8 cellular contexts compared by ENCODE assay signal in the genomic region with DNA sequence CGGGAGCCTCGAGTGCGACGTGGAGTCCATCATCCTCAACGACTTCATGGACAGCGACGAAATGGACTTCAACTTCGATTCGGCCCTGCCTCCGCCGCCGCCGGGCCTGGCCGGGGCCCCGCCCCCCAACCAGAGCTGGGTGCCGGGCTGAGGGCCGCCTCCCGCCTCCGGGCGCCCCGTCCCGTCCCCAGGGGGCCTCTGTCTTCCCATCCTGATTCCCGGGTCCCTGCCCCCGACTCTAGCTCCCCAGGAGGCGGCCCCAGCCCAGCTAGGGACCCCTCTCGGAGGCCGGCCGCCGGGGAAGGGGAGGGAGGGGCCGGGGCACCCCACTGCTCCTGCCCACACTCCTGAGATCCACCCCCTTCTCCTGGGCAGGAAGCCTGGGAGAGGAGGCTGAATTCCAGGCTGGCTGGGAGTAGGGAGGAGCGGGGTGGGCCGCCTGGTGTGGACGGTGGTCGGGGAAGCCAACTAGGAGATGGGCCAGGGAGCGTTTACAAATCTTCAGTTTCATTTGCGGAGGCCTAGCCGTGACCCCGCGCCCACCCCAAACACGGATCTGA. TPM values are rescaled to one million over a fixed set of nuclear protein-coding genes. Genes with fewer than 3 reads are reported as not detected.
A peak's percentile ranks its signal among the peaks of the same experiment; 100 is the strongest.
DNase-seq lines count a peak whose midpoint lies in the region; ATAC-seq and TF ChIP-seq lines count a peak whose summit lies in the region.

No MANE protein-coding gene starts in this region.

- H3K36me3 ChIP-seq in GM23248 (ENCODE audit: low read depth) (no peaks in the 10 kb centered on the region), heart left ventricle (peaks cover 0 to 6% (median 0%) of the 10 kb centered on the region in 9 donors), rectal smooth muscle tissue (ENCODE audit: control insufficient read depth, insufficient read depth, low read length) (no peaks in the 10 kb centered on the region)

- intact Hi-C loops in heart left ventricle (cut with DNase I): no loop called here

- H4K20me1 ChIP-seq in GM23248 (ENCODE audit: insufficient read depth): no peaks in the 10 kb centered on the region

- no peaks in the 10 kb centered on the region for H3K9me2 ChIP-seq in GM23248 (ENCODE audit: insufficient read depth)

- ATAC-seq in heart left ventricle: peak in 3 of 4 donors; percentile 33 to 68 (median 58)
- ATAC-seq in HG03159 (IDR thresholded peaks at IDR 0.05; ENCODE audit: unreplicated experiment): no peak

- no peaks in the 10 kb centered on the region for H3K79me2 ChIP-seq in GM23248 (ENCODE audit: insufficient read depth)

- H3K9me3 ChIP-seq in GM23248 (ENCODE audit: low read depth) (no peaks in the 10 kb centered on the region), heart left ventricle (no peaks in the 10 kb centered on the region)

- H2AFZ ChIP-seq in GM23248: peak overlapping the region; percentile 73

- TF ChIP-seq POLR2A in heart left ventricle (IDR thresholded peaks at IDR 0.05): no peak

- in situ Hi-C loops in GM23248 (cut with MboI): no loop called here

- H3K9ac ChIP-seq in GM23248 (peak overlapping the region; percentile 65), rectal smooth muscle tissue (ENCODE audit: low read length) (no peak overlapping the region)

- H3K27me3 ChIP-seq in GM23248 (replicated peaks; ENCODE audit: insufficient read depth) (peaks cover 54% of the 10 kb centered on the region), heart left ventricle (peaks cover 0 to 33% (median 0%) of the 10 kb centered on the region in 9 donors), rectal smooth muscle tissue (ENCODE audit: control insufficient read depth, insufficient read depth, low read length) (peaks cover 11% of the 10 kb centered on the region)

- peak overlapping the region; percentile 43 for H3K4me2 ChIP-seq in GM23248 (ENCODE audit: unreplicated experiment)

- H3K4me3 ChIP-seq in GM23248: peak overlapping the region; percentile 54
- peak overlapping the region; percentile 34 to 76 (median 58) for H3K4me3 ChIP-seq in heart left ventricle
- peak overlapping the region; percentile 56 for H3K4me3 ChIP-seq in rectal smooth muscle tissue (ENCODE audit: low read length)

- peak in 1 of 12 donors; percentile 2 for TF ChIP-seq CTCF in heart left ventricle (IDR thresholded peaks at IDR 0.05)

- WGBS in GM23248 (ENCODE audit: low coverage in 1 of 2, low lambda C conversion rate in 2 of 2, missing lambda C conversion rate in 2 of 2), 2 experiments: 1 to 2% methylated on average over 29 to 39 of the region's 40 CpGs
- WGBS in heart left ventricle, 4 donors: 7 to 25% (median 17%) methylated on average over 28 to 40 of the region's 40 CpGs

- no peak overlapping the region for H3K27ac ChIP-seq in GM23248
- peak overlapping the region; percentile 30 to 98 (median 84) for H3K27ac ChIP-seq in heart left ventricle
- H3K27ac ChIP-seq in rectal smooth muscle tissue (ENCODE audit: low read depth, low read length): peak overlapping the region; percentile 96

- no peaks in the 10 kb centered on the region for H3K4me1 ChIP-seq in GM23248 (ENCODE audit: insufficient read depth)
- H3K4me1 ChIP-seq in heart left ventricle: peaks cover 0 to 44% (median 19%) of the 10 kb centered on the region in 12 donors
- H3K4me1 ChIP-seq in rectal smooth muscle tissue (ENCODE audit: control insufficient read depth, insufficient read depth, low read length): peaks cover 16% of the 10 kb centered on the region

- no peaks in the 10 kb centered on the region for H3F3A ChIP-seq in GM23248 (ENCODE audit: insufficient read depth)

- DNase-seq in GM23248 (peak; percentile 58), SW480 (ENCODE audit: low spot score) (peak; percentile 46), heart left ventricle (peak; percentile 57 to 75 (median 63)), SKM-1 (lab: John Stamatoyannopoulos, UW; ENCODE audit: unreplicated experiment) (no peak), NCI-H446 treated with DMSO at 0.1 percent for 48 hours (lab: John Stamatoyannopoulos, UW) (no peak)
- DNase-seq in NK-92 treated with Interleukin-12 subunit alpha and Interleukin-12 subunit beta, amount 100 ng/mL, for 24 hours (lab: John Stamatoyannopoulos, UW): no peak

RNA-seq across cellular contexts. Expression of a gene that starts 21.4 kb away (rescaled TPM):
- total RNA-seq in GM23248 (2014; rRNA removed; shearing (Covaris generic)): not detected in 2 replicates
- not detected in 2 replicates for polyA plus RNA-seq in GM23248 (2016; fragmentation: Nextera tagmentation; extraction: Ambion mirVana)
- total RNA-seq in heart left ventricle: 1 to 10 TPM in 8 of 9 donors, under 1 TPM in 1; 0.69 to 4.8 (median 1.4) TPM
- under 1 TPM; 0.71 to 0.99 TPM for polyA plus RNA-seq in heart left ventricle

Comparison
In these comparisons a context has a peak if more than half of its experiments do, and no peak if none do; other contexts are left out.
1. DNase-seq: peak in GM23248 (single experiment), SW480 (single experiment) and heart left ventricle (5 of 5); none in SKM-1 (single experiment), NK-92 treated with Interleukin-12 subunit alpha and Interleukin-12 subunit beta, amount 100 ng/mL, for 24 hours (single experiment) and NCI-H446 treated with DMSO at 0.1 percent for 48 hours (single experiment).
2. Peak in every context shown above with its lines, with median percentiles within 50 percentile points of each other: H3K4me3 ChIP-seq.